In the genomic region with DNA sequence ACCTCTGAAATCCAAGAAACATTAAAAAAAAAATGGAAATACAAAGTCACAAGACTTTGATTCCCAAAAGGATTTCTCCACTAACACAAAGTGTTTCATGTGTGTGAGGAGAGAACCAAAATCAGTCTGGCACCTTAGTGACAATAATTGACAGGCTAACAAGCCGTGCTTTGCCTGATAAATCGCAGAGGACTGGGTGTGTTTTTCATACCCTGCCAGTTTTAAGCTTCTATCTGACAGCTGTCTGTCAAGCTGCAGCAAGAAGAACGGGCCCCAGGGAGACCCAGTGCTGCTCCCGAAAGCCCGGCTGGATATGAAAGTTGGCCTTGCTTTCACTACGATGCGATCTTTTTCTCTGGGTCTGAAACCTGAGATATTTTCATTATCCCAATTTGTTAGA, we compare ENCODE assay signal across 36 cellular contexts.
"Had no signal": no experiment of that assay in that cellular context is flagged by ENCODE, and none has a peak within 500 bp of the region (broad histone marks: within the 10 kb centered on the region; RNA-seq: fewer than 3 reads in every experiment).

No MANE protein-coding gene starts in this region.

- H3K4me1 ChIP-seq: adrenal gland, body of pancreas, breast epithelium had no signal

- H3K27me3 Mint-ChIP-seq: activated B cell treated with CpG ODN at 0.5 μM for 24 hours; activated CD4-positive, alpha-beta memory T cell treated with anti-CD3 and anti-CD28 coated beads for 36 hours; activated CD4-positive, alpha-beta T cell treated with anti-CD3 and anti-CD28 coated beads, Interleukin-2, amount 10 ng/mL, durations not matched to agents 24 days and 14 days; activated naive CD8-positive, alpha-beta T cell treated with anti-CD3 and anti-CD28 coated beads for 36 hours had no signal

- H3K9me3 ChIP-seq: adrenal gland had no signal

- H3K36me3 Mint-ChIP-seq: activated CD4-positive, alpha-beta memory T cell treated with anti-CD3 and anti-CD28 coated beads for 36 hours; activated naive CD8-positive, alpha-beta T cell treated with anti-CD3 and anti-CD28 coated beads for 36 hours had no signal

- H3K36me3 ChIP-seq: adrenal gland, brain microvascular endothelial cell, breast epithelium had no signal

- ATAC-seq: activated CD8-positive, alpha-beta T cell treated with anti-CD3 and anti-CD28 coated beads for 36 hours; activated naive CD4-positive, alpha-beta T cell treated with anti-CD3 and anti-CD28 coated beads, Interleukin-2, amount 50 U/mL, for 72 hours; activated T-cell treated with anti-CD3 and anti-CD28 coated beads, Interleukin-2, amount 50 U/mL, for 4 hours; activated T-cell treated with anti-CD3 and anti-CD28 coated beads, Interleukin-2, amount 50 U/mL, for 72 hours; activated T-helper 17 cell treated with anti-CD3 and anti-CD28 coated beads, Interleukin-2, amount 50 U/mL, for 72 hours; body of pancreas had no signal

- DNase-seq: activated B cell treated with CpG ODN at 0.5 μM for 24 hours; activated CD4-positive, alpha-beta memory T cell treated with anti-CD3 and anti-CD28 coated beads for 36 hours; activated CD4-positive, alpha-beta T cell treated with anti-CD3 and anti-CD28 coated beads for 4 hours; activated CD4-positive, alpha-beta T cell treated with anti-CD3 and anti-CD28 coated beads, Interleukin-2, amount 10 ng/mL, durations not matched to agents 24 days and 14 days; activated CD4-positive, alpha-beta T cell treated with anti-CD3 and anti-CD28 coated beads, Interleukin-2, amount 50 U/mL, for 1 hour; activated CD4-positive, alpha-beta T cell treated with anti-CD3 and anti-CD28 coated beads, Interleukin-2, amount 50 U/mL, for 4 hours; activated CD4-positive, CD25-positive, alpha-beta regulatory T cell treated with anti-CD3 and anti-CD28 coated beads, Interleukin-2, amount 50 U/mL, for 72 hours; activated CD8-positive, alpha-beta memory T cell treated with anti-CD3 and anti-CD28 coated beads, Interleukin-2, amount 50 U/mL, for 4 hours; activated CD8-positive, alpha-beta T cell treated with anti-CD3 and anti-CD28 coated beads for 36 hours; activated effector memory CD4-positive, alpha-beta T cell treated with anti-CD3 and anti-CD28 coated beads, Interleukin-2, amount 50 U/mL, for 16 hours; activated gamma-delta T cell treated with Interleukin-2 at 50 U/mL for 16 hours; activated naive CD4-positive, alpha-beta T cell; activated naive CD4-positive, alpha-beta T cell treated with anti-CD3 and anti-CD28 coated beads for 36 hours; activated naive CD4-positive, alpha-beta T cell treated with anti-CD3 and anti-CD28 coated beads, Interleukin-2, amount 50 U/mL, for 16 hours; activated naive CD8-positive, alpha-beta T cell treated with anti-CD3 and anti-CD28 coated beads for 36 hours; activated T-cell treated with anti-CD3 and anti-CD28 coated beads for 4 hours; activated T-cell treated with anti-CD3 and anti-CD28 coated beads, Interleukin-2, amount 50 U/mL, for 1 hour; activated T-cell treated with anti-CD3 and anti-CD28 coated beads, Interleukin-2, amount 50 U/mL, for 4 hours; activated T-cell treated with anti-CD3 and anti-CD28 coated beads, Interleukin-2, amount 50 U/mL, for 72 hours; adrenal gland; amniotic stem cell; aorta; body of pancreas; brain microvascular endothelial cell; central memory CD4-positive, alpha-beta T cell; T-helper 2 cell; T-helper 9 cell had no signal

- H3K4me3 ChIP-seq: adrenal gland, body of pancreas, breast epithelium had no signal

- H3K27ac ChIP-seq: adrenal gland, body of pancreas, brain microvascular endothelial cell, breast epithelium, VCaP had no signal

- H3K9me3 Mint-ChIP-seq: activated CD4-positive, alpha-beta T cell treated with anti-CD3 and anti-CD28 coated beads, Interleukin-2, amount 10 ng/mL, durations not matched to agents 24 days and 14 days; activated CD8-positive, alpha-beta T cell treated with anti-CD3 and anti-CD28 coated beads for 36 hours; activated T-helper 1 cell treated with anti-CD3 and anti-CD28 coated beads, Interleukin-12 subunit alpha, Interleukin-12 subunit beta, Interleukin-2, Interleukin-4 antibody, amounts not matched to agents 30 ng/mL and 10 ng/mL and 1 ng/mL, durations not matched to agents 14 hours and 24 hours and 36 hours had no signal

- FAIRE-seq: astrocyte, TTC549 had no signal

- H3K27me3 ChIP-seq: adrenal gland, body of pancreas, brain microvascular endothelial cell, breast epithelium had no signal

- H3K4me3 Mint-ChIP-seq: activated B cell treated with CpG ODN at 0.5 μM for 24 hours; activated CD4-positive, alpha-beta memory T cell treated with anti-CD3 and anti-CD28 coated beads for 36 hours; activated CD4-positive, alpha-beta T cell treated with anti-CD3 and anti-CD28 coated beads, Interleukin-2, amount 10 ng/mL, durations not matched to agents 24 days and 14 days; activated CD8-positive, alpha-beta T cell treated with anti-CD3 and anti-CD28 coated beads for 36 hours; activated naive CD4-positive, alpha-beta T cell treated with anti-CD3 and anti-CD28 coated beads for 36 hours; activated naive CD8-positive, alpha-beta T cell treated with anti-CD3 and anti-CD28 coated beads for 36 hours; activated T-cell treated with anti-CD3 and anti-CD28 coated beads, Interleukin-2, amount 50 U/mL, for 4 hours; activated T-cell treated with anti-CD3 and anti-CD28 coated beads, Interleukin-2, amount 50 U/mL, for 72 hours; activated T-helper 1 cell treated with anti-CD3 and anti-CD28 coated beads, Interleukin-12 subunit alpha, Interleukin-12 subunit beta, Interleukin-2, Interleukin-4 antibody, amounts not matched to agents 30 ng/mL and 10 ng/mL and 1 ng/mL, durations not matched to agents 14 hours and 24 hours and 36 hours; activated T-helper 17 cell treated with anti-CD3 and anti-CD28 coated beads, Interleukin-2, amount 50 U/mL, for 72 hours; T-helper 1 cell treated with Interleukin-12 subunit alpha and Interleukin-12 subunit beta and Interleukin-4 antibody, amounts not matched to agents 30 μg/mL and 1 μg/mL, for 36 hours; T-helper 2 cell treated with Interferon-gamma antibody and Interleukin-4, amounts not matched to agents 5 μg/mL and 100 μg/mL, for 36 hours had no signal

- H3K27ac Mint-ChIP-seq: activated B cell treated with CpG ODN at 0.5 μM for 24 hours; activated CD4-positive, alpha-beta memory T cell treated with anti-CD3 and anti-CD28 coated beads for 36 hours; activated CD4-positive, alpha-beta T cell treated with anti-CD3 and anti-CD28 coated beads, Interleukin-2, amount 10 ng/mL, durations not matched to agents 24 days and 14 days; activated CD8-positive, alpha-beta T cell treated with anti-CD3 and anti-CD28 coated beads for 36 hours; activated naive CD4-positive, alpha-beta T cell treated with anti-CD3 and anti-CD28 coated beads for 36 hours; activated naive CD4-positive, alpha-beta T cell treated with anti-CD3 and anti-CD28 coated beads, Interleukin-2, amount 50 U/mL, for 72 hours; activated naive CD8-positive, alpha-beta T cell treated with anti-CD3 and anti-CD28 coated beads for 36 hours; activated T-cell treated with anti-CD3 and anti-CD28 coated beads, Interleukin-2, amount 50 U/mL, for 72 hours; activated T-helper 1 cell treated with anti-CD3 and anti-CD28 coated beads, Interleukin-12 subunit alpha, Interleukin-12 subunit beta, Interleukin-2, Interleukin-4 antibody, amounts not matched to agents 30 ng/mL and 10 ng/mL and 1 ng/mL, durations not matched to agents 14 hours and 24 hours and 36 hours; activated T-helper 17 cell treated with anti-CD3 and anti-CD28 coated beads, Interleukin-2, amount 50 U/mL, for 72 hours; T-helper 1 cell treated with Interleukin-12 subunit alpha and Interleukin-12 subunit beta and Interleukin-4 antibody, amounts not matched to agents 30 μg/mL and 1 μg/mL, for 36 hours; T-helper 2 cell treated with Interferon-gamma antibody and Interleukin-4, amounts not matched to agents 5 μg/mL and 100 μg/mL, for 36 hours had no signal

- H3K4me1 Mint-ChIP-seq: activated B cell treated with CpG ODN at 0.5 μM for 24 hours; activated CD4-positive, alpha-beta T cell treated with anti-CD3 and anti-CD28 coated beads, Interleukin-2, amount 10 ng/mL, durations not matched to agents 24 days and 14 days; activated naive CD8-positive, alpha-beta T cell treated with anti-CD3 and anti-CD28 coated beads for 36 hours; activated T-helper 17 cell treated with anti-CD3 and anti-CD28 coated beads, Interleukin-2, amount 50 U/mL, for 72 hours had no signal
